16 cellular contexts compared by ENCODE assay signal in genomic region chr2:60356346-60356745, GRCh38.
DNase-seq lines count a peak whose midpoint lies in the region; ATAC-seq and TF ChIP-seq lines count a peak whose summit lies in the region.
"Had no signal": no experiment of that assay in that cellular context is flagged by ENCODE, and none has a peak within 500 bp of the region (broad histone marks: within the 10 kb centered on the region; RNA-seq: fewer than 3 reads in every experiment).

No MANE protein-coding gene starts in this region.

- H3F3A ChIP-seq in Loucy (ENCODE audit: low read depth), result no peaks in the 10 kb centered on the region

- H3K4me3 ChIP-seq in Loucy (ENCODE audit: low read length, poor library complexity, severe bottlenecking) (peak overlapping the region; percentile 15), epithelial cell of esophagus (ENCODE audit: low read length) (no peak overlapping the region)
- H3K4me3 ChIP-seq: A549, ascending aorta, left lung, thyroid gland had no signal

- H3K27me3 Mint-ChIP-seq in activated CD8-positive, alpha-beta T cell treated with anti-CD3 and anti-CD28 coated beads for 36 hours, result peaks cover 9% of the 10 kb centered on the region
- peaks cover 11% of the 10 kb centered on the region for H3K27me3 Mint-ChIP-seq in activated CD8-positive, alpha-beta T cell treated with anti-CD3 and anti-CD28 coated beads, Interleukin-2, amount 10 ng/mL, durations not matched to agents 7 days and 5 days (ENCODE audit: low read depth)
- H3K27me3 Mint-ChIP-seq in stimulated activated naive CD8-positive, alpha-beta T cell treated with anti-CD3 and anti-CD28 coated beads, Interleukin-15, amount 100 ng/mL, for 72 hours, result peaks cover 17% of the 10 kb centered on the region
- peaks cover 8% of the 10 kb centered on the region for H3K27me3 Mint-ChIP-seq in activated T-cell treated with anti-CD3 and anti-CD28 coated beads, Interleukin-2, amount 50 U/mL, for 4 hours (ENCODE audit: low read depth)
- H3K27me3 Mint-ChIP-seq: activated CD4-positive, alpha-beta memory T cell treated with anti-CD3 and anti-CD28 coated beads, Interleukin-2, amount 10 ng/mL, durations not matched to agents 7 days and 5 days had no signal

- intact Hi-C loops in activated CD8-positive, alpha-beta T cell treated with anti-CD3 and anti-CD28 coated beads for 36 hours (cut with micrococcal nuclease), result no loop called here

- H3K36me3 Mint-ChIP-seq in activated CD8-positive, alpha-beta T cell treated with anti-CD3 and anti-CD28 coated beads for 36 hours (ENCODE audit: low read depth), result no peaks in the 10 kb centered on the region
- peaks cover 5% of the 10 kb centered on the region for H3K36me3 Mint-ChIP-seq in activated CD8-positive, alpha-beta T cell treated with anti-CD3 and anti-CD28 coated beads, Interleukin-2, amount 10 ng/mL, durations not matched to agents 7 days and 5 days (ENCODE audit: low read depth)
- no peaks in the 10 kb centered on the region for H3K36me3 Mint-ChIP-seq in activated T-cell treated with anti-CD3 and anti-CD28 coated beads, Interleukin-2, amount 50 U/mL, for 4 hours (ENCODE audit: insufficient read depth)
- H3K36me3 Mint-ChIP-seq: CD8-positive, alpha-beta T cell had no signal

- no peak for ATAC-seq in activated CD8-positive, alpha-beta T cell treated with anti-CD3 and anti-CD28 coated beads for 36 hours
- ATAC-seq in activated CD8-positive, alpha-beta T cell treated with anti-CD3 and anti-CD28 coated beads, Interleukin-2, amount 10 ng/mL, durations not matched to agents 7 days and 5 days, result no peak
- peak; percentile 52 for ATAC-seq in stimulated activated naive CD8-positive, alpha-beta T cell treated with anti-CD3 and anti-CD28 coated beads, Interleukin-15, amount 100 ng/mL, for 72 hours
- no peak for ATAC-seq in activated T-cell treated with anti-CD3 and anti-CD28 coated beads, Interleukin-2, amount 50 U/mL, for 4 hours
- ATAC-seq: A549; CD8-positive, alpha-beta T cell; left lung had no signal

- peaks cover 12% of the 10 kb centered on the region for H3K4me1 ChIP-seq in Loucy (ENCODE audit: insufficient read depth, low read length, poor library complexity, severe bottlenecking)
- H3K4me1 ChIP-seq: A549, ascending aorta, left lung had no signal

- H4K20me1 ChIP-seq in Loucy (ENCODE audit: insufficient read depth, low read length, poor library complexity, severe bottlenecking), result no peaks in the 10 kb centered on the region

- no peaks in the 10 kb centered on the region for H3K9me3 Mint-ChIP-seq in activated CD8-positive, alpha-beta T cell treated with anti-CD3 and anti-CD28 coated beads for 36 hours
- H3K9me3 Mint-ChIP-seq in activated CD8-positive, alpha-beta T cell treated with anti-CD3 and anti-CD28 coated beads, Interleukin-2, amount 10 ng/mL, durations not matched to agents 7 days and 5 days (ENCODE audit: insufficient read depth), result no peaks in the 10 kb centered on the region
- no peaks in the 10 kb centered on the region for H3K9me3 Mint-ChIP-seq in stimulated activated naive CD8-positive, alpha-beta T cell treated with anti-CD3 and anti-CD28 coated beads, Interleukin-15, amount 100 ng/mL, for 72 hours
- H3K9me3 Mint-ChIP-seq in activated T-cell treated with anti-CD3 and anti-CD28 coated beads, Interleukin-2, amount 50 U/mL, for 4 hours, result no peaks in the 10 kb centered on the region
- H3K9me3 Mint-ChIP-seq: activated CD4-positive, alpha-beta memory T cell treated with anti-CD3 and anti-CD28 coated beads, Interleukin-2, amount 10 ng/mL, durations not matched to agents 7 days and 5 days; CD8-positive, alpha-beta T cell had no signal

- CTCF ChIA-PET in activated CD8-positive, alpha-beta T cell treated with anti-CD3 and anti-CD28 coated beads for 36 hours (lab: Charles Lee), result no interaction called here
- CTCF ChIA-PET in activated CD8-positive, alpha-beta T cell treated with anti-CD3 and anti-CD28 coated beads, Interleukin-2, amount 10 ng/mL, durations not matched to agents 7 days and 5 days (lab: Charles Lee), result no interaction called here

- no peak for TF ChIP-seq CTCF in activated CD8-positive, alpha-beta T cell treated with anti-CD3 and anti-CD28 coated beads for 36 hours (IDR thresholded peaks at IDR 0.05)
- TF ChIP-seq CTCF in Loucy (conservative IDR thresholded peaks at IDR 0.05; ENCODE audit: low read length) (no peak), epithelial cell of esophagus (IDR thresholded peaks at IDR 0.05; ENCODE audit: insufficient read depth, low read depth, low read length, missing control alignments) (no peak)

- H3K9ac ChIP-seq in Loucy (ENCODE audit: low read depth, low read length, poor library complexity, severe bottlenecking), result no peak overlapping the region

- no peaks in the 10 kb centered on the region for H3K9me2 ChIP-seq in Loucy (replicated peaks; ENCODE audit: low read depth, low read length)

- no peak overlapping the region for H3K27ac Mint-ChIP-seq in activated CD8-positive, alpha-beta T cell treated with anti-CD3 and anti-CD28 coated beads for 36 hours
- H3K27ac Mint-ChIP-seq in activated CD8-positive, alpha-beta T cell treated with anti-CD3 and anti-CD28 coated beads, Interleukin-2, amount 10 ng/mL, durations not matched to agents 7 days and 5 days, result no peak overlapping the region
- peak overlapping the region; percentile 0 to 2 for H3K27ac Mint-ChIP-seq in stimulated activated naive CD8-positive, alpha-beta T cell treated with anti-CD3 and anti-CD28 coated beads, Interleukin-15, amount 100 ng/mL, for 72 hours
- H3K27ac Mint-ChIP-seq: activated CD4-positive, alpha-beta memory T cell treated with anti-CD3 and anti-CD28 coated beads, Interleukin-2, amount 10 ng/mL, durations not matched to agents 7 days and 5 days; CD8-positive, alpha-beta T cell had no signal

- no peak overlapping the region for H2AFZ ChIP-seq in Loucy (ENCODE audit: low read length)

- DNase-seq in activated CD8-positive, alpha-beta T cell treated with anti-CD3 and anti-CD28 coated beads for 36 hours, result peak; percentile 3
- DNase-seq in activated CD8-positive, alpha-beta T cell treated with anti-CD3 and anti-CD28 coated beads, Interleukin-2, amount 10 ng/mL, durations not matched to agents 7 days and 5 days, result no peak
- peak; percentile 57 for DNase-seq in epithelial cell of esophagus (ENCODE audit: low read depth)
- DNase-seq in stimulated activated naive CD8-positive, alpha-beta T cell treated with anti-CD3 and anti-CD28 coated beads, Interleukin-15, amount 100 ng/mL, for 72 hours, result peak in 1 of 2 donors; percentile 26
- DNase-seq in activated T-cell treated with anti-CD3 and anti-CD28 coated beads, Interleukin-2, amount 50 U/mL, for 4 hours, result no peak
- DNase-seq in stimulated activated naive CD4-positive, alpha-beta T cell treated with Interleukin-2 at 50 U/mL for 16 hours (lab: John Stamatoyannopoulos, UW), result no peak
- no peak for DNase-seq in NCI-H1417 (lab: John Stamatoyannopoulos, UW)
- DNase-seq: activated CD4-positive, alpha-beta memory T cell treated with anti-CD3 and anti-CD28 coated beads, Interleukin-2, amount 10 ng/mL, durations not matched to agents 7 days and 5 days; CD8-positive, alpha-beta T cell; hypothalamus; left lung; NCI-H2171; thyroid gland had no signal

- no peaks in the 10 kb centered on the region for H3K36me3 ChIP-seq in Loucy (ENCODE audit: insufficient read depth, low read length)
- H3K36me3 ChIP-seq: ascending aorta, left lung, thyroid gland had no signal

- no peaks in the 10 kb centered on the region for H3K27me3 ChIP-seq in Loucy (ENCODE audit: insufficient read depth, low read length, poor library complexity, severe bottlenecking)
- H3K27me3 ChIP-seq: ascending aorta, thyroid gland had no signal

- H3K4me1 Mint-ChIP-seq in activated CD8-positive, alpha-beta T cell treated with anti-CD3 and anti-CD28 coated beads for 36 hours (ENCODE audit: low read depth), result peaks cover 8% of the 10 kb centered on the region
- H3K4me1 Mint-ChIP-seq in activated CD8-positive, alpha-beta T cell treated with anti-CD3 and anti-CD28 coated beads, Interleukin-2, amount 10 ng/mL, durations not matched to agents 7 days and 5 days (ENCODE audit: low read depth), result peaks cover 18% of the 10 kb centered on the region
- H3K4me1 Mint-ChIP-seq in stimulated activated naive CD8-positive, alpha-beta T cell treated with anti-CD3 and anti-CD28 coated beads, Interleukin-15, amount 100 ng/mL, for 72 hours, result peaks cover 14% of the 10 kb centered on the region
- peaks cover 3% of the 10 kb centered on the region for H3K4me1 Mint-ChIP-seq in activated T-cell treated with anti-CD3 and anti-CD28 coated beads, Interleukin-2, amount 50 U/mL, for 4 hours (ENCODE audit: low read depth)

- peak overlapping the region; percentile 52 for H3K4me2 ChIP-seq in Loucy (ENCODE audit: low read depth, low read length, poor library complexity, severe bottlenecking)
- H3K4me2 ChIP-seq: A549 had no signal

- no peaks in the 10 kb centered on the region for H3K9me3 ChIP-seq in Loucy (ENCODE audit: insufficient read depth, low read depth, low read length)
- H3K9me3 ChIP-seq: A549, ascending aorta, left lung, thyroid gland had no signal

- POLR2A ChIA-PET in activated CD8-positive, alpha-beta T cell treated with anti-CD3 and anti-CD28 coated beads for 36 hours (lab: Charles Lee), result no interaction called here
- POLR2A ChIA-PET in activated CD8-positive, alpha-beta T cell treated with anti-CD3 and anti-CD28 coated beads, Interleukin-2, amount 10 ng/mL, durations not matched to agents 7 days and 5 days (lab: Charles Lee), result no interaction called here

- no peaks in the 10 kb centered on the region for H3K79me2 ChIP-seq in Loucy (ENCODE audit: insufficient read depth, low read length)

- no peak overlapping the region for H3K4me3 Mint-ChIP-seq in activated CD8-positive, alpha-beta T cell treated with anti-CD3 and anti-CD28 coated beads for 36 hours
- H3K4me3 Mint-ChIP-seq in activated CD8-positive, alpha-beta T cell treated with anti-CD3 and anti-CD28 coated beads, Interleukin-2, amount 10 ng/mL, durations not matched to agents 7 days and 5 days, result no peak overlapping the region
- H3K4me3 Mint-ChIP-seq in stimulated activated naive CD8-positive, alpha-beta T cell treated with anti-CD3 and anti-CD28 coated beads, Interleukin-15, amount 100 ng/mL, for 72 hours, result peak overlapping the region; percentile 4 to 39
- H3K4me3 Mint-ChIP-seq in activated T-cell treated with anti-CD3 and anti-CD28 coated beads, Interleukin-2, amount 50 U/mL, for 4 hours, result no peak overlapping the region
- H3K4me3 Mint-ChIP-seq: activated CD4-positive, alpha-beta memory T cell treated with anti-CD3 and anti-CD28 coated beads, Interleukin-2, amount 10 ng/mL, durations not matched to agents 7 days and 5 days; CD8-positive, alpha-beta T cell had no signal

Comparison
In these comparisons a context has a peak if more than half of its experiments do, and no peak if none do; other contexts are left out.
1. DNase-seq: peak in activated CD8-positive, alpha-beta T cell treated with anti-CD3 and anti-CD28 coated beads for 36 hours (single experiment) and epithelial cell of esophagus (single experiment); none in activated CD8-positive, alpha-beta T cell treated with anti-CD3 and anti-CD28 coated beads, Interleukin-2, amount 10 ng/mL, durations not matched to agents 7 days and 5 days (single experiment), activated T-cell treated with anti-CD3 and anti-CD28 coated beads, Interleukin-2, amount 50 U/mL, for 4 hours (single experiment), stimulated activated naive CD4-positive, alpha-beta T cell treated with Interleukin-2 at 50 U/mL for 16 hours (single experiment) and NCI-H1417 (0 of 3).
2. H3K27ac Mint-ChIP-seq: peak in stimulated activated naive CD8-positive, alpha-beta T cell treated with anti-CD3 and anti-CD28 coated beads, Interleukin-15, amount 100 ng/mL, for 72 hours (2 of 2); none in activated CD8-positive, alpha-beta T cell treated with anti-CD3 and anti-CD28 coated beads for 36 hours (single experiment) and activated CD8-positive, alpha-beta T cell treated with anti-CD3 and anti-CD28 coated beads, Interleukin-2, amount 10 ng/mL, durations not matched to agents 7 days and 5 days (single experiment).
3. H3K4me3 Mint-ChIP-seq: peak in stimulated activated naive CD8-positive, alpha-beta T cell treated with anti-CD3 and anti-CD28 coated beads, Interleukin-15, amount 100 ng/mL, for 72 hours (2 of 2); none in activated CD8-positive, alpha-beta T cell treated with anti-CD3 and anti-CD28 coated beads for 36 hours (single experiment), activated CD8-positive, alpha-beta T cell treated with anti-CD3 and anti-CD28 coated beads, Interleukin-2, amount 10 ng/mL, durations not matched to agents 7 days and 5 days (single experiment) and activated T-cell treated with anti-CD3 and anti-CD28 coated beads, Interleukin-2, amount 50 U/mL, for 4 hours (single experiment).